In genomic region chr12:30882706-30883105, GRCh38 we compare ENCODE assay signal across 13 cellular contexts. TPM values are rescaled to one million over a fixed set of nuclear protein-coding genes. Genes with fewer than 3 reads are reported as not detected.
DNase-seq lines count a peak whose midpoint lies in the region; ATAC-seq and TF ChIP-seq lines count a peak whose summit lies in the region.
"Had no signal": no experiment of that assay in that cellular context is flagged by ENCODE, and none has a peak within 500 bp of the region (broad histone marks: within the 10 kb centered on the region; RNA-seq: fewer than 3 reads in every experiment).

No MANE protein-coding gene starts in this region.

- no peak overlapping the region for H2AFZ ChIP-seq in GM23338

- intact Hi-C loops in dorsolateral prefrontal cortex (cut with DNase I), result no loop called here

- no peaks in the 10 kb centered on the region for H3K4me1 ChIP-seq in GM23338 (ENCODE audit: insufficient read depth)

- H4K20me1 ChIP-seq in GM23338 (replicated peaks; ENCODE audit: insufficient read depth), result no peaks in the 10 kb centered on the region

- H3K4me3 Mint-ChIP-seq in GM23338, result no peak overlapping the region
- H3K4me3 Mint-ChIP-seq in osteocyte (ENCODE audit: unreplicated experiment), result no peak overlapping the region
- H3K4me3 Mint-ChIP-seq: activated naive CD8-positive, alpha-beta T cell treated with anti-CD3 and anti-CD28 coated beads for 36 hours; memory B cell had no signal

- peaks cover 13% of the 10 kb centered on the region for H3K9me3 Mint-ChIP-seq in GM23338
- H3K9me3 Mint-ChIP-seq in osteocyte (ENCODE audit: unreplicated experiment), result peaks cover 14% of the 10 kb centered on the region

- H3K27ac Mint-ChIP-seq in GM23338, result no peak overlapping the region
- H3K27ac Mint-ChIP-seq in osteocyte (ENCODE audit: unreplicated experiment), result no peak overlapping the region
- H3K27ac Mint-ChIP-seq: activated naive CD8-positive, alpha-beta T cell treated with anti-CD3 and anti-CD28 coated beads for 36 hours; memory B cell had no signal

- H3K4me3 ChIP-seq in GM23338, result no peak overlapping the region
- no peak overlapping the region for H3K4me3 ChIP-seq in dorsolateral prefrontal cortex
- H3K4me3 ChIP-seq: skin epidermis had no signal

- no peaks in the 10 kb centered on the region for H3K27me3 Mint-ChIP-seq in GM23338 (ENCODE audit: insufficient read depth, low read depth, poor library complexity)
- peaks cover 32% of the 10 kb centered on the region for H3K27me3 Mint-ChIP-seq in osteocyte (ENCODE audit: unreplicated experiment)

- H3K27ac ChIP-seq in GM23338 (ENCODE audit: low read depth), result no peak overlapping the region
- no peak overlapping the region for H3K27ac ChIP-seq in dorsolateral prefrontal cortex
- H3K27ac ChIP-seq: neutrophil, skin epidermis had no signal

- peak; percentile 18 to 46; a peak in 2 of 4 replicates for TF ChIP-seq CTCF in GM23338 (conservative IDR thresholded peaks at IDR 0.05; ENCODE audit: low read depth in 2 of 2)
- peak in 31 of 56 donors; percentile 14 to 68 (median 38) for TF ChIP-seq CTCF in dorsolateral prefrontal cortex (IDR thresholded peaks at IDR 0.05 in 54 of 56, conservative IDR thresholded peaks at IDR 0.05 in 2 of 56; ENCODE audit: low read depth in 1 of 56, partially characterized antibody in 56 of 56)
- TF ChIP-seq CTCF in osteocyte (IDR thresholded peaks at IDR 0.05), result peak; percentile 35

- H3K36me3 Mint-ChIP-seq in GM23338 (ENCODE audit: low read depth) (no peaks in the 10 kb centered on the region), osteocyte (ENCODE audit: unreplicated experiment) (no peaks in the 10 kb centered on the region)
- H3K36me3 Mint-ChIP-seq: activated naive CD8-positive, alpha-beta T cell treated with anti-CD3 and anti-CD28 coated beads for 36 hours had no signal

- no peaks in the 10 kb centered on the region for H3K36me3 ChIP-seq in GM23338 (ENCODE audit: insufficient read depth)
- H3K36me3 ChIP-seq: neutrophil had no signal

- no peak overlapping the region for H3K4me2 ChIP-seq in GM23338

- H3K27me3 ChIP-seq in GM23338 (ENCODE audit: insufficient read depth) (no peaks in the 10 kb centered on the region), dorsolateral prefrontal cortex (no peaks in the 10 kb centered on the region)

- H3K9me2 ChIP-seq in GM23338 (ENCODE audit: insufficient read depth), result peaks cover 4% of the 10 kb centered on the region; the same call in 1 of the 2 replicates

- H3F3A ChIP-seq in GM23338 (replicated peaks; ENCODE audit: low read depth), result no peaks in the 10 kb centered on the region

- H3K79me2 ChIP-seq in GM23338 (replicated peaks; ENCODE audit: insufficient read depth), result no peaks in the 10 kb centered on the region

- ATAC-seq in GM23338, result no peak

- DNase-seq in GM23338 (ENCODE audit: low spot score), result no peak
- DNase-seq in NCI-H526 (lab: John Stamatoyannopoulos, UW), result peak; percentile 43 to 61
- DNase-seq in dorsolateral prefrontal cortex, result no peak
- no peak for DNase-seq in osteocyte (ENCODE audit: extremely low spot score, unreplicated experiment)
- DNase-seq in germinal center (ENCODE audit: low spot score), result no peak
- no peak for DNase-seq in NCI-H510A (lab: John Stamatoyannopoulos, UW)
- no peak for DNase-seq in NCI-H2171 (lab: John Stamatoyannopoulos, UW)
- DNase-seq: activated naive CD8-positive, alpha-beta T cell treated with anti-CD3 and anti-CD28 coated beads for 36 hours; central memory CD4-positive, alpha-beta T cell; NCI-H187 treated with DMSO at 0.1 percent for 48 hours had no signal

- peaks cover 5% of the 10 kb centered on the region; the same call in 1 of the 3 replicates for H3K4me1 Mint-ChIP-seq in GM23338
- peaks cover 23% of the 10 kb centered on the region for H3K4me1 Mint-ChIP-seq in osteocyte (ENCODE audit: unreplicated experiment)
- H3K4me1 Mint-ChIP-seq: activated naive CD8-positive, alpha-beta T cell treated with anti-CD3 and anti-CD28 coated beads for 36 hours; memory B cell had no signal

TF ChIP-seq in GM23338, 12 proteins besides CTCF, POLR2A, EP300 and RAD21 (continues in another document):
- no peak for TF ChIP-seq ZNF331 (CRISPR knock-in tag; IDR thresholded peaks at IDR 0.05; ENCODE audit: low read depth)
- TF ChIP-seq NANOG (IDR thresholded peaks at IDR 0.05; ENCODE audit: borderline replicate concordance), result no peak
- TF ChIP-seq ZNF114 (CRISPR knock-in tag; IDR thresholded peaks at IDR 0.05), result no peak
- no peak for TF ChIP-seq STAT1 (IDR thresholded peaks at IDR 0.05; ENCODE audit: unreplicated experiment)
- no peak for TF ChIP-seq EZH2phosphoT487 (IDR thresholded peaks at IDR 0.05; ENCODE audit: unreplicated experiment)
- TF ChIP-seq EZH2 (IDR thresholded peaks at IDR 0.05; ENCODE audit: low read depth, unreplicated experiment), result no peak
- TF ChIP-seq POLR2AphosphoS5 (IDR thresholded peaks at IDR 0.05; ENCODE audit: low read depth), result no peak
- TF ChIP-seq ZNF462 (CRISPR knock-in tag; IDR thresholded peaks at IDR 0.05), result no peak

RNA-seq across cellular contexts. Expression of gene TSPAN11, which starts 43.8 kb away (rescaled TPM):
- total RNA-seq in GM23338 (2014; rRNA removed; shearing (Covaris generic)), result 3.6 and 6.0 TPM in 2 replicates
- 1.1 and 2.1 TPM in 2 replicates for polyA plus RNA-seq in GM23338 (2016; fragmentation: Nextera tagmentation; extraction: Ambion mirVana)
- total RNA-seq in dorsolateral prefrontal cortex (10 to 100 TPM in 21 of 120 experiments, 1 to 10 TPM in 99; 1.5 to 19.0 (median 5.4) TPM), osteocyte (8.4 and 9.2 TPM in 2 replicates)
- total RNA-seq: activated naive CD8-positive, alpha-beta T cell treated with anti-CD3 and anti-CD28 coated beads for 36 hours had no signal

Comparison
In these comparisons a context has a peak if more than half of its experiments do, and no peak if none do; other contexts are left out.
1. DNase-seq: peak in NCI-H526 (2 of 2); none in GM23338 (single experiment), dorsolateral prefrontal cortex (0 of 10), osteocyte (single experiment), germinal center (single experiment), NCI-H510A (single experiment) and NCI-H2171 (single experiment).
2. Peak in every context shown above with its lines, with median percentiles within 50 percentile points of each other: CTCF ChIP-seq.